Comparison of ENCODE assay signal across 9 cellular contexts in genomic region chr7:134669845-134670373, GRCh38. TPM values are rescaled to one million over a fixed set of nuclear protein-coding genes. Genes with fewer than 3 reads are reported as not detected.
A peak's percentile ranks its signal among the peaks of the same experiment; 100 is the strongest.
DNase-seq lines count a peak whose midpoint lies in the region; ATAC-seq and TF ChIP-seq lines count a peak whose summit lies in the region.
"Had no signal": no experiment of that assay in that cellular context is flagged by ENCODE, and none has a peak within 500 bp of the region (broad histone marks: within the 10 kb centered on the region; RNA-seq: fewer than 3 reads in every experiment).

No MANE protein-coding gene starts in this region.

- H3K9me3 ChIP-seq in right cardiac atrium (ENCODE audit: control insufficient read depth, low read length) (no peaks in the 10 kb centered on the region), esophagus squamous epithelium (peaks cover 0 to 5% (median 0%) of the 10 kb centered on the region in 3 donors)
- H3K9me3 ChIP-seq: breast epithelium had no signal

- H3K27me3 ChIP-seq in right cardiac atrium (ENCODE audit: control insufficient read depth, insufficient read depth) (no peaks in the 10 kb centered on the region), esophagus squamous epithelium (no peaks in the 10 kb centered on the region)
- H3K27me3 ChIP-seq: breast epithelium had no signal

- peak; percentile 68 for DNase-seq in RWPE1 (ENCODE audit: low spot score)
- DNase-seq in activated effector memory CD4-positive, alpha-beta T cell treated with Interleukin-2 at 50 U/mL for 16 hours: peak; percentile 81
- DNase-seq in right cardiac atrium: peak in 2 of 3 donors; percentile 46 to 70
- peak; percentile 46 to 79 (median 73) for DNase-seq in stimulated activated CD4-positive, alpha-beta T cell treated with anti-CD3 and anti-CD28 coated beads, TNF-alpha, amount 100 ng/mL, for 1 hour (ENCODE audit: low read depth in 3 of 3, low spot score in 1 of 3)
- DNase-seq in esophagus squamous epithelium (lab: John Stamatoyannopoulos, UW): no peak

- 16% methylated on average over 8 of the region's 8 CpGs for WGBS in right cardiac atrium
- WGBS in esophagus squamous epithelium, 2 donors: 10 to 12% methylated on average over 8 of the region's 8 CpGs

- intact Hi-C loops in right cardiac atrium (cut with DNase I) (no loop called here), esophagus squamous epithelium (cut with DNase I) (no loop called here)

- H3K27ac ChIP-seq in RWPE1: peak overlapping the region; percentile 27; the same call in 1 of the 2 replicates
- H3K27ac ChIP-seq in right cardiac atrium (ENCODE audit: low read length): peak overlapping the region; percentile 56
- H3K27ac ChIP-seq in esophagus squamous epithelium: peak overlapping the region in 1 of 4 donors; percentile 3
- H3K27ac ChIP-seq: breast epithelium had no signal

- ATAC-seq in GM18861 (IDR thresholded peaks at IDR 0.05; ENCODE audit: unreplicated experiment): peak; percentile 58
- peak; percentile 62 for ATAC-seq in HG03521 (IDR thresholded peaks at IDR 0.05; ENCODE audit: unreplicated experiment)
- ATAC-seq in right cardiac atrium: peak; percentile 72 to 86
- ATAC-seq in HG03025 (IDR thresholded peaks at IDR 0.05; ENCODE audit: low FRiP score, unreplicated experiment): no peak

- POLR2A ChIA-PET in RWPE1 (lab: Yijun Ruan, JAX; ENCODE audit: low non-redundant PET): no interaction called here

- peaks cover 0 to 13% (median 0%) of the 10 kb centered on the region in 3 donors for H3K36me3 ChIP-seq in esophagus squamous epithelium
- H3K36me3 ChIP-seq: breast epithelium had no signal

- H3K4me3 ChIP-seq in right cardiac atrium (ENCODE audit: low read length): no peak overlapping the region
- H3K4me3 ChIP-seq in esophagus squamous epithelium: no peak overlapping the region
- H3K4me3 ChIP-seq: breast epithelium had no signal

- H3K4me1 ChIP-seq in right cardiac atrium (ENCODE audit: control insufficient read depth, insufficient read depth, low read length) (peaks cover 5% of the 10 kb centered on the region), esophagus squamous epithelium (peaks cover 0 to 18% (median 0%) of the 10 kb centered on the region in 3 donors)
- H3K4me1 ChIP-seq: breast epithelium had no signal

- TF ChIP-seq POLR2A in esophagus squamous epithelium (IDR thresholded peaks at IDR 0.05): no peak

- no peak for TF ChIP-seq CTCF in RWPE1 (conservative IDR thresholded peaks at IDR 0.05; ENCODE audit: low read depth)
- TF ChIP-seq CTCF in esophagus squamous epithelium (IDR thresholded peaks at IDR 0.05): no peak

- CTCF ChIA-PET in RWPE1 (lab: Yijun Ruan, JAX): no interaction called here

RNA-seq across cellular contexts. Expression of gene BPGM, which starts 23.3 kb away (rescaled TPM):
- 10 to 100 TPM; 12.9 to 18.2 (median 14.3) TPM for total RNA-seq in right cardiac atrium
- polyA plus RNA-seq in right cardiac atrium: 16.7 TPM
- total RNA-seq in esophagus squamous epithelium: 10 to 100 TPM in 2 of 4 donors, 1 to 10 TPM in 2; 4.4 to 16.8 (median 11.3) TPM
